In the genomic region with DNA sequence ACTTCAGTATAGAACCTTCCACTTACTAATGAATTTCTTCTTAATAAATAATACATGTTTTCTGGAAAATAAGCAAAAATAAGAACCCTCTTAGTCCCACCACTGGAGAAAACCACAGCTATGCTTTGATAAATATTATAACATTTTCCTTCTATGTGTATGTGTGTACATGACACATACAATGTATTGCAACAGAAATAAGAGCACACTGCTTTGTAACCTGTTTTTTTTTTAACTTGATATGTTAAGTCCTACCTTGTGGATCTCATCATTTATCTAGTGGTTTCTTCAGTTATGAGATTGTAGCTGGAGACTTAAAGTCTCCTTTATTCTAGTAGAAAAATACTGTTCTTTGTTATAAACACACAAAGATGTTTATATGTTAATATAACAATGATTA, we compare ENCODE assay signal across 12 cellular contexts. TPM values are rescaled to one million over a fixed set of nuclear protein-coding genes. Genes with fewer than 3 reads are reported as not detected.
DNase-seq lines count a peak whose midpoint lies in the region; ATAC-seq and TF ChIP-seq lines count a peak whose summit lies in the region.
"Had no signal": no experiment of that assay in that cellular context is flagged by ENCODE, and none has a peak within 500 bp of the region (broad histone marks: within the 10 kb centered on the region; RNA-seq: fewer than 3 reads in every experiment).

No MANE protein-coding gene starts in this region.

- DNase-seq in activated T-cell treated with anti-CD3 and anti-CD28 coated beads, Interleukin-2, amount 50 U/mL, for 4 hours: no peak
- no peak for DNase-seq in activated T-cell treated with anti-CD3 and anti-CD28 coated beads, Interleukin-2, amount 50 U/mL, for 48 hours
- no peak for DNase-seq in activated T-helper 2 cell treated with anti-CD3 and anti-CD28 coated beads, Interferon-gamma antibody, Interleukin-2, Interleukin-4, amounts not matched to agents 10 μg/mL and 5 μg/mL and 100 μg/mL, durations not matched to agents 14 hours and 24 hours and 36 hours (ENCODE audit: low spot score)
- DNase-seq in lower lobe of right lung (no peak), tibial artery (no peak), colonic mucosa (no peak), foreskin melanocyte (no peak), NCI-H526 treated with DMSO at 0.1 percent for 48 hours (lab: John Stamatoyannopoulos, UW) (no peak)
- DNase-seq: glutamatergic neuron had no signal

- no peak overlapping the region for H3K9ac ChIP-seq in colonic mucosa (ENCODE audit: low read depth in 2 of 2, low read length in 2 of 2)

- H3K27ac ChIP-seq in lower lobe of right lung (peak overlapping the region; percentile 64), tibial artery (peak overlapping the region; percentile 53), colonic mucosa (no peak overlapping the region)

- H3K27ac Mint-ChIP-seq in activated T-helper 2 cell treated with anti-CD3 and anti-CD28 coated beads, Interferon-gamma antibody, Interleukin-2, Interleukin-4, amounts not matched to agents 10 μg/mL and 5 μg/mL and 100 μg/mL, durations not matched to agents 14 hours and 24 hours and 36 hours: peak overlapping the region; percentile 63

- H3K4me3 Mint-ChIP-seq in activated T-cell treated with anti-CD3 and anti-CD28 coated beads, Interleukin-2, amount 50 U/mL, for 4 hours: peak overlapping the region; percentile 85
- H3K4me3 Mint-ChIP-seq in activated T-helper 2 cell treated with anti-CD3 and anti-CD28 coated beads, Interferon-gamma antibody, Interleukin-2, Interleukin-4, amounts not matched to agents 10 μg/mL and 5 μg/mL and 100 μg/mL, durations not matched to agents 14 hours and 24 hours and 36 hours (ENCODE audit: low read depth): peak overlapping the region; percentile 80

- intact Hi-C loops in activated T-helper 2 cell treated with anti-CD3 and anti-CD28 coated beads, Interferon-gamma antibody, Interleukin-2, Interleukin-4, amounts not matched to agents 10 μg/mL and 5 μg/mL and 100 μg/mL, durations not matched to agents 14 hours and 24 hours and 36 hours (cut with micrococcal nuclease): no loop called here
- intact Hi-C loops in lower lobe of right lung (cut with DNase I): no loop called here
- intact Hi-C loops in tibial artery (cut with DNase I; ENCODE audit: low total_unique reads): no loop called here
- intact Hi-C loops in colonic mucosa (cut with DNase I): no loop called here

- no peaks in the 10 kb centered on the region for H3K27me3 ChIP-seq in lower lobe of right lung (ENCODE audit: low read depth)
- no peaks in the 10 kb centered on the region for H3K27me3 ChIP-seq in tibial artery
- H3K27me3 ChIP-seq in colonic mucosa: no peaks in the 10 kb centered on the region
- H3K27me3 ChIP-seq: adrenal gland, suprapubic skin had no signal

- H3K4me1 Mint-ChIP-seq in activated T-cell treated with anti-CD3 and anti-CD28 coated beads, Interleukin-2, amount 50 U/mL, for 4 hours (ENCODE audit: low read depth): peaks cover 28% of the 10 kb centered on the region
- H3K4me1 Mint-ChIP-seq in activated T-helper 2 cell treated with anti-CD3 and anti-CD28 coated beads, Interferon-gamma antibody, Interleukin-2, Interleukin-4, amounts not matched to agents 10 μg/mL and 5 μg/mL and 100 μg/mL, durations not matched to agents 14 hours and 24 hours and 36 hours (ENCODE audit: low read depth): peaks cover 17% of the 10 kb centered on the region

- TF ChIP-seq CTCF in lower lobe of right lung (IDR thresholded peaks at IDR 0.05) (no peak), tibial artery (IDR thresholded peaks at IDR 0.05) (no peak), colonic mucosa (IDR thresholded peaks at IDR 0.05) (no peak)

- no peak for ATAC-seq in activated T-cell treated with anti-CD3 and anti-CD28 coated beads, Interleukin-2, amount 50 U/mL, for 4 hours
- no peak for ATAC-seq in lower lobe of right lung

- H3K27me3 Mint-ChIP-seq in activated T-cell treated with anti-CD3 and anti-CD28 coated beads, Interleukin-2, amount 50 U/mL, for 4 hours (ENCODE audit: low read depth): no peaks in the 10 kb centered on the region
- H3K27me3 Mint-ChIP-seq in activated T-helper 2 cell treated with anti-CD3 and anti-CD28 coated beads, Interferon-gamma antibody, Interleukin-2, Interleukin-4, amounts not matched to agents 10 μg/mL and 5 μg/mL and 100 μg/mL, durations not matched to agents 14 hours and 24 hours and 36 hours (ENCODE audit: low read depth): no peaks in the 10 kb centered on the region

- H3K4me3 ChIP-seq in lower lobe of right lung (no peak overlapping the region), tibial artery (no peak overlapping the region), colonic mucosa (no peak overlapping the region)

- H3K9me3 Mint-ChIP-seq in activated T-cell treated with anti-CD3 and anti-CD28 coated beads, Interleukin-2, amount 50 U/mL, for 4 hours: no peaks in the 10 kb centered on the region
- no peaks in the 10 kb centered on the region for H3K9me3 Mint-ChIP-seq in activated T-helper 2 cell treated with anti-CD3 and anti-CD28 coated beads, Interferon-gamma antibody, Interleukin-2, Interleukin-4, amounts not matched to agents 10 μg/mL and 5 μg/mL and 100 μg/mL, durations not matched to agents 14 hours and 24 hours and 36 hours

- H3K4me1 ChIP-seq in lower lobe of right lung (peaks cover 48% of the 10 kb centered on the region), tibial artery (peaks cover 0 to 16% (median 9%) of the 10 kb centered on the region in 4 donors), colonic mucosa (peaks cover 3% of the 10 kb centered on the region)
- H3K4me1 ChIP-seq: prostate gland had no signal

- no peaks in the 10 kb centered on the region for H3K36me3 Mint-ChIP-seq in activated T-cell treated with anti-CD3 and anti-CD28 coated beads, Interleukin-2, amount 50 U/mL, for 4 hours (ENCODE audit: insufficient read depth)
- peaks cover 3% of the 10 kb centered on the region for H3K36me3 Mint-ChIP-seq in activated T-helper 2 cell treated with anti-CD3 and anti-CD28 coated beads, Interferon-gamma antibody, Interleukin-2, Interleukin-4, amounts not matched to agents 10 μg/mL and 5 μg/mL and 100 μg/mL, durations not matched to agents 14 hours and 24 hours and 36 hours (ENCODE audit: low read depth)

- peaks cover 20% of the 10 kb centered on the region for H3K36me3 ChIP-seq in lower lobe of right lung
- peaks cover 0 to 13% (median 5%) of the 10 kb centered on the region in 3 donors for H3K36me3 ChIP-seq in tibial artery
- H3K36me3 ChIP-seq in colonic mucosa: no peaks in the 10 kb centered on the region
- H3K36me3 ChIP-seq: prostate gland had no signal

- H3K9me3 ChIP-seq in lower lobe of right lung (no peaks in the 10 kb centered on the region), tibial artery (no peaks in the 10 kb centered on the region), colonic mucosa (no peaks in the 10 kb centered on the region)
- H3K9me3 ChIP-seq: adrenal gland, prostate gland, suprapubic skin had no signal

RNA-seq across cellular contexts. Expression of a gene that starts 17.2 kb away (rescaled TPM):
- total RNA-seq in activated T-cell treated with anti-CD3 and anti-CD28 coated beads, Interleukin-2, amount 50 U/mL, for 4 hours: 1 to 10 TPM; 3.6 to 4.3 (median 3.6) TPM
- 12.8 and 13.6 TPM in 2 replicates for total RNA-seq in activated T-helper 2 cell treated with anti-CD3 and anti-CD28 coated beads, Interferon-gamma antibody, Interleukin-2, Interleukin-4, amounts not matched to agents 10 μg/mL and 5 μg/mL and 100 μg/mL, durations not matched to agents 14 hours and 24 hours and 36 hours
- total RNA-seq in lower lobe of right lung (23.4 TPM), colonic mucosa (10 to 100 TPM; 35.3 to 39.2 TPM)

RNA-seq across cellular contexts. Expression of a gene that starts 40.9 kb away (rescaled TPM):
- 10 to 100 TPM; 17.6 to 28.2 (median 23.1) TPM for total RNA-seq in activated T-cell treated with anti-CD3 and anti-CD28 coated beads, Interleukin-2, amount 50 U/mL, for 4 hours
- 24.5 and 26.0 TPM in 2 replicates for total RNA-seq in activated T-helper 2 cell treated with anti-CD3 and anti-CD28 coated beads, Interferon-gamma antibody, Interleukin-2, Interleukin-4, amounts not matched to agents 10 μg/mL and 5 μg/mL and 100 μg/mL, durations not matched to agents 14 hours and 24 hours and 36 hours
- 24.3 TPM for total RNA-seq in lower lobe of right lung
- total RNA-seq in colonic mucosa: 10 to 100 TPM; 47.2 to 71.1 TPM

RNA-seq across cellular contexts. Expression of a gene that starts 47.6 kb away (rescaled TPM):
- 10 to 100 TPM; 38.2 to 42.1 (median 41.0) TPM for total RNA-seq in activated T-cell treated with anti-CD3 and anti-CD28 coated beads, Interleukin-2, amount 50 U/mL, for 4 hours
- total RNA-seq in activated T-helper 2 cell treated with anti-CD3 and anti-CD28 coated beads, Interferon-gamma antibody, Interleukin-2, Interleukin-4, amounts not matched to agents 10 μg/mL and 5 μg/mL and 100 μg/mL, durations not matched to agents 14 hours and 24 hours and 36 hours: 40.9 and 44.0 TPM in 2 replicates
- 50.5 TPM for total RNA-seq in lower lobe of right lung
- 10 to 100 TPM; 60.9 to 83.3 TPM for total RNA-seq in colonic mucosa
